ENCODE assay signal across 15 cellular contexts in the genomic region with DNA sequence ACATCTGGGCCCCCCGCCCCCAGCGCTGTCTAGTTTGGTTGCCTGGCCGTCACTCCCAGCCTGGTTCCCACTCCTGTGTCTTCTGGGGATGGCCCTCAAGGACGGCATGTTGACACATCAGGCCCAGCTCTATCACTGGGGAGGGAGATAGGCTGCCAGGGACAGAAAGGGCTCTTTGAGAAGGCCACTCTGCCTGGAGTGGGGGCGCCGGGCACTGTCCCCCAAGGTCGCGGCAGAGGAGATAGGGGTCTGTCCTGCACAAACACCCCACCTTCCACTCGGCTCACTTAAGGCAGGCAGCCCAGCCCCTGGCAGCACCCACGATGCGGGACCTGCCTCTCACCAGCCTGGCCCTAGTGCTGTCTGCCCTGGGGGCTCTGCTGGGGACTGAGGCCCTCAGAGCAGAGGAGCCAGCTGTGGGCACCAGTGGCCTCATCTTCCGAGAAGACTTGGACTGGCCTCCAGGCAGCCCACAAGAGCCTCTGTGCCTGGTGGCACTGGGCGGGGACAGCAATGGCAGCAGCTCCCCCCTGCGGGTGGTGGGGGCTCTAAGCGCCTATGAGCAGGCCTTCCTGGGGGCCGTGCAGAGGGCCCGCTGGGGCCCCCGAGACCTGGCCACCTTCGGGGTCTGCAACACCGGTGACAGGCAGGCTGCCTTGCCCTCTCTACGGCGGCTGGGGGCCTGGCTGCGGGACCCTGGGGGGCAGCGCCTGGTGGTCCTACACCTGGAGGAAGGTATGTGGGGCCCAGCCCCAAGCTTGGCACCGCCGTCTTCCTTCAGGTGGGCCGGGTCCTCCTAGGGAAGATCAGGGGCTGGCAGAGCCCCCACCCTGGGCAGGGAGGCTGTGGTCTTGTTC. TPM values are rescaled to one million over a fixed set of nuclear protein-coding genes. Genes with fewer than 3 reads are reported as not detected.
DNase-seq lines count a peak whose midpoint lies in the region; ATAC-seq and TF ChIP-seq lines count a peak whose summit lies in the region.
"Had no signal": no experiment of that assay in that cellular context is flagged by ENCODE, and none has a peak within 500 bp of the region (broad histone marks: within the 10 kb centered on the region; RNA-seq: fewer than 3 reads in every experiment).

TSS of gene AMH (plus strand) at position 314 of the 857 bp plus-strand sequence. CDS start at position 324, 10 bp downstream.

- TF ChIP-seq CTCF in CD4-positive, alpha-beta T cell (IDR thresholded peaks at IDR 0.05): no peak
- TF ChIP-seq CTCF in activated B cell treated with CpG ODN at 0.5 μM for 24 hours (IDR thresholded peaks at IDR 0.05): no peak
- TF ChIP-seq CTCF in PC-9 (conservative IDR thresholded peaks at IDR 0.05): no peak

- peak within 1 kb of the TSS; percentile 63 for H3K4me3 Mint-ChIP-seq in CD4-positive, alpha-beta T cell
- H3K4me3 Mint-ChIP-seq in activated B cell treated with CpG ODN at 0.5 μM for 24 hours (peak within 1 kb of the TSS; percentile 24), naive B cell (peak within 1 kb of the TSS in 5 of 8 donors; percentile 24 to 71 (median 62))
- H3K4me3 Mint-ChIP-seq: activated CD4-positive, alpha-beta T cell treated with anti-CD3 and anti-CD28 coated beads, Interleukin-2, amount 10 ng/mL, durations not matched to agents 24 days and 14 days; activated T-cell treated with anti-CD3 and anti-CD28 coated beads, Interleukin-2, amount 50 U/mL, for 4 hours had no signal

- no peak within 1 kb of the TSS for H3K4me3 ChIP-seq in PC-9

- peaks cover 26% of the 10 kb centered on the region for H3K27me3 ChIP-seq in CD4-positive, alpha-beta T cell (ENCODE audit: control insufficient read depth, insufficient read depth, low read length)
- H3K27me3 ChIP-seq in PC-9 (ENCODE audit: insufficient read depth, low read depth): no peaks in the 10 kb centered on the region

- no peak within 1 kb of the TSS for H3K4me2 ChIP-seq in PC-9

- no peak for DNase-seq in CD4-positive, alpha-beta T cell
- DNase-seq in activated B cell treated with CpG ODN at 0.5 μM for 24 hours (no peak), naive B cell (no peak), PC-9 (no peak), mesenteric fat pad (ENCODE audit: low spot score) (no peak)
- DNase-seq in stimulated activated CD4-positive, alpha-beta T cell treated with anti-CD3 and anti-CD28 coated beads, Interleukin-4, amount 100 ng/mL, for 24 hours: no peak
- DNase-seq: activated CD4-positive, alpha-beta T cell treated with anti-CD3 and anti-CD28 coated beads, Interleukin-2, amount 10 ng/mL, durations not matched to agents 24 days and 14 days; activated T-cell treated with anti-CD3 and anti-CD28 coated beads, Interleukin-2, amount 50 U/mL, for 4 hours; GF-D8; HCEC 1CT; T-helper 2 cell had no signal

- H3K36me3 ChIP-seq in PC-9 (ENCODE audit: low read depth): no peaks in the 10 kb centered on the region

- no peaks in the 10 kb centered on the region for H3K9me2 ChIP-seq in PC-9 (ENCODE audit: insufficient read depth)

- peaks cover 9% of the 10 kb centered on the region for H3K4me1 Mint-ChIP-seq in CD4-positive, alpha-beta T cell (ENCODE audit: low read depth)
- H3K4me1 Mint-ChIP-seq in activated B cell treated with CpG ODN at 0.5 μM for 24 hours (peaks cover 19% of the 10 kb centered on the region), naive B cell (peaks cover 12 to 16% (median 15%) of the 10 kb centered on the region in 3 donors)

- TF ChIP-seq POLR2A in GM18951 (IDR thresholded peaks at IDR 0.05; ENCODE audit: extremely low read depth, insufficient read depth, insufficient read length): peak; percentile 10

- no peaks in the 10 kb centered on the region for H3K27me3 Mint-ChIP-seq in CD4-positive, alpha-beta T cell
- H3K27me3 Mint-ChIP-seq in activated B cell treated with CpG ODN at 0.5 μM for 24 hours (peaks cover 2% of the 10 kb centered on the region), naive B cell (peaks cover 0 to 15% (median 0%) of the 10 kb centered on the region in 3 donors)

- intact Hi-C loops in CD4-positive, alpha-beta T cell (cut with DNase I, micrococcal nuclease): no loop called here
- intact Hi-C loops in activated B cell treated with CpG ODN at 0.5 μM for 24 hours (cut with micrococcal nuclease) (no loop called here), PC-9 (cut with micrococcal nuclease; ENCODE audit: unreplicated experiment) (no loop called here)

- H3K27ac Mint-ChIP-seq in CD4-positive, alpha-beta T cell: no peak within 1 kb of the TSS
- H3K27ac Mint-ChIP-seq in activated B cell treated with CpG ODN at 0.5 μM for 24 hours (no peak within 1 kb of the TSS), naive B cell (no peak within 1 kb of the TSS)
- H3K27ac Mint-ChIP-seq: activated CD4-positive, alpha-beta T cell treated with anti-CD3 and anti-CD28 coated beads, Interleukin-2, amount 10 ng/mL, durations not matched to agents 24 days and 14 days had no signal

- H4K20me1 ChIP-seq in PC-9 (ENCODE audit: insufficient read depth): 0 out of 2 replicates have a peak, but pooled peaks cover 4% of the 10 kb centered on the region

- no peaks in the 10 kb centered on the region for H3K79me2 ChIP-seq in PC-9 (ENCODE audit: low read depth)

- no peaks in the 10 kb centered on the region for H3K9me3 ChIP-seq in CD4-positive, alpha-beta T cell (ENCODE audit: control insufficient read depth, low read length)
- no peaks in the 10 kb centered on the region for H3K9me3 ChIP-seq in PC-9 (ENCODE audit: insufficient read depth, low read depth)

- CTCF ChIA-PET in CD4-positive, alpha-beta T cell (lab: Charles Lee): interaction anchor here (1.0 kb wide), 1 partner anchor 25 kb away, joined by 3 read pairs; no protein-coding TSS in a partner anchor
- CTCF ChIA-PET in activated B cell treated with CpG ODN at 0.5 μM for 24 hours (lab: Charles Lee) (interaction anchor here (4.2 kb wide), 1 partner anchor 24 kb away, joined by 17 read pairs; no protein-coding TSS in a partner anchor), PC-9 (lab: Charles Lee) (interaction anchor here (0.6 to 0.8 kb wide), 2 partner anchors 66 to 453 kb away, joined by 3 to 16 read pairs; no protein-coding TSS in a partner anchor)

- POLR2A ChIA-PET in CD4-positive, alpha-beta T cell (lab: Charles Lee): interaction anchor here (0.5 to 2.2 kb wide), 6 partner anchors 9 to 388 kb away, joined by 3 to 16 read pairs (median 4); no protein-coding TSS in a partner anchor
- POLR2A ChIA-PET in activated B cell treated with CpG ODN at 0.5 μM for 24 hours (lab: Charles Lee): interaction anchor here (1.6 to 8.8 kb wide), 2 partner anchors 9 to 22 kb away, joined by 3 to 96 read pairs; no protein-coding TSS in a partner anchor
- POLR2A ChIA-PET in PC-9 (lab: Charles Lee; ENCODE audit: unreplicated experiment): no interaction called here

- H3K9me3 Mint-ChIP-seq in CD4-positive, alpha-beta T cell: no peaks in the 10 kb centered on the region
- H3K9me3 Mint-ChIP-seq in activated B cell treated with CpG ODN at 0.5 μM for 24 hours (no peaks in the 10 kb centered on the region), naive B cell (no peaks in the 10 kb centered on the region)
- H3K9me3 Mint-ChIP-seq: activated CD4-positive, alpha-beta T cell treated with anti-CD3 and anti-CD28 coated beads, Interleukin-2, amount 10 ng/mL, durations not matched to agents 24 days and 14 days; activated T-cell treated with anti-CD3 and anti-CD28 coated beads, Interleukin-2, amount 50 U/mL, for 4 hours had no signal

- H3K36me3 Mint-ChIP-seq in CD4-positive, alpha-beta T cell (ENCODE audit: low read depth): peaks cover 32% of the 10 kb centered on the region
- H3K36me3 Mint-ChIP-seq in activated B cell treated with CpG ODN at 0.5 μM for 24 hours (ENCODE audit: low read depth) (peaks cover 36% of the 10 kb centered on the region), naive B cell (peaks cover 0 to 7% of the 10 kb centered on the region in 2 donors)

- no peak within 1 kb of the TSS for H2AFZ ChIP-seq in PC-9

- no peak within 1 kb of the TSS for H3K27ac ChIP-seq in CD4-positive, alpha-beta T cell (ENCODE audit: low read depth, low read length)
- H3K27ac ChIP-seq in PC-9: no peak within 1 kb of the TSS
- H3K27ac ChIP-seq: C4-2B, coronary artery had no signal

- no peaks in the 10 kb centered on the region for H3K4me1 ChIP-seq in PC-9 (replicated peaks; ENCODE audit: insufficient read depth)

- BruUV-seq in PC-9 (replicated peaks; lab: Mats Ljungman, UMichigan): no TSS peak

- in situ Hi-C loops in GM18951 (cut with MboI; ENCODE audit: low sequenced_read_pairs, unreplicated experiment): no loop called here

- no peaks in the 10 kb centered on the region for H3F3A ChIP-seq in PC-9 (ENCODE audit: insufficient read depth, low read depth)

- no peak for ATAC-seq in CD4-positive, alpha-beta T cell (ENCODE audit: poor library complexity)
- ATAC-seq in activated B cell treated with CpG ODN at 0.5 μM for 24 hours (ENCODE audit: low read depth): no peak
- ATAC-seq in naive B cell (ENCODE audit: low read depth in 2 of 2): no peak
- no peak for ATAC-seq in GM21825 (IDR thresholded peaks at IDR 0.05; ENCODE audit: unreplicated experiment)
- ATAC-seq: activated T-cell treated with anti-CD3 and anti-CD28 coated beads, Interleukin-2, amount 50 U/mL, for 4 hours had no signal

RNA-seq across cellular contexts. Expression of gene AMH, which starts in this region (rescaled TPM):
- total RNA-seq in CD4-positive, alpha-beta T cell: 1 to 10 TPM; 3.3 to 3.5 TPM
- total RNA-seq in activated B cell treated with CpG ODN at 0.5 μM for 24 hours (2.8 and 4.8 TPM in 2 replicates), PC-9 (2021) (6.9 and 8.1 TPM in 2 replicates), mesenteric fat pad (0.93 TPM)
- polyA plus RNA-seq in naive B cell (ENCODE audit: low read depth in 6 of 6): not detected
